In genomic region chr20:50190251-50191064, GRCh38 we compare ENCODE assay signal across 8 cellular contexts. TPM values are rescaled to one million over a fixed set of nuclear protein-coding genes. Genes with fewer than 3 reads are reported as not detected.
A peak's percentile ranks its signal among the peaks of the same experiment; 100 is the strongest.
DNase-seq lines count a peak whose midpoint lies in the region; ATAC-seq, FAIRE-seq and TF ChIP-seq lines count a peak whose summit lies in the region.

Gene CEBPB, plus strand, starts transcription at chr20:50190830. Its CDS starts 204 bp downstream, at chr20:50191034.

- H3K79me2 ChIP-seq in keratinocyte (ENCODE audit: control insufficient read depth, insufficient read depth, low read length) = peaks cover 27% of the 10 kb centered on the region

- DNase-seq in NCI-H2227 (lab: John Stamatoyannopoulos, UW; ENCODE audit: unreplicated experiment) = peak; percentile 88
- DNase-seq in activated CD4-positive, CD25-positive, alpha-beta regulatory T cell treated with anti-CD3 and anti-CD28 coated beads, Interleukin-2, amount 50 U/mL, for 16 hours (ENCODE audit: low read depth, low spot score) = peak; percentile 63
- DNase-seq in caudate nucleus (lab: John Stamatoyannopoulos, UW) = peak in 52 of 61 donors; percentile 30 to 89 (median 62)
- no peak for DNase-seq in keratinocyte (ENCODE audit: low read depth, low spot score)
- peak; percentile 90 for DNase-seq in stimulated activated CD4-positive, alpha-beta T cell treated with anti-CD3 and anti-CD28 coated beads, Interleukin-15, amount 100 ng/mL, for 24 hours

- peak within 1 kb of the TSS; percentile 93 for H3K27ac ChIP-seq in caudate nucleus (ENCODE audit: low read depth, low read length)
- peak within 1 kb of the TSS; percentile 90 for H3K27ac ChIP-seq in keratinocyte (ENCODE audit: control insufficient read depth, insufficient read depth, low read length)

- peak within 1 kb of the TSS; percentile 56 for H2AFZ ChIP-seq in keratinocyte (ENCODE audit: control insufficient read depth, low read length)

- H3K4me3 ChIP-seq in keratinocyte (ENCODE audit: control insufficient read depth in 2 of 3, extremely low read depth in 1 of 3, insufficient read depth in 2 of 3, low read depth in 1 of 3, low read length in 3 of 3) = peak within 1 kb of the TSS; percentile 78 to 94 (median 90)

- peak; percentile 37 for ATAC-seq in HG02870 (IDR thresholded peaks at IDR 0.05; ENCODE audit: unreplicated experiment)
- no peak for ATAC-seq in HG03565 (IDR thresholded peaks at IDR 0.05; ENCODE audit: unreplicated experiment)

- H3K4me1 ChIP-seq in keratinocyte (ENCODE audit: control insufficient read depth, extremely low read depth, insufficient read depth, low read length) = peaks cover 18% of the 10 kb centered on the region

- dilution Hi-C loops in keratinocyte (cut with MboI; ENCODE audit: extremely low pct_ligation_motif_present, low sequenced_read_pairs) = no loop called here

- peak within 1 kb of the TSS; percentile 98 for H3K9ac ChIP-seq in keratinocyte (ENCODE audit: control insufficient read depth, extremely low read depth, insufficient read depth, low read length)

- H3K27me3 ChIP-seq in keratinocyte (ENCODE audit: control insufficient read depth, extremely low read depth, insufficient read depth, low read length) = no peaks in the 10 kb centered on the region

- H3K4me2 ChIP-seq in keratinocyte (ENCODE audit: control insufficient read depth, extremely low read depth, insufficient read depth, low read depth, low read length) = peak within 1 kb of the TSS; percentile 87

- TF ChIP-seq CTCF in GM12872 (IDR thresholded peaks at IDR 0.05; ENCODE audit: insufficient read depth, low read depth, low read length) (peak; percentile 61), keratinocyte (optimal IDR thresholded peaks at IDR 0.05 in 1 of 3, IDR thresholded peaks at IDR 0.05 in 1 of 3, conservative IDR thresholded peaks at IDR 0.05 in 1 of 3; ENCODE audit: extremely low read depth in 1 of 3, insufficient read depth in 2 of 3, low read length in 3 of 3) (peak in 2 of 3 experiments; percentile 69 to 78)

- H3K9me3 ChIP-seq in keratinocyte (ENCODE audit: control insufficient read depth, low read depth, low read length) = no peaks in the 10 kb centered on the region

- no peaks in the 10 kb centered on the region for H3K9me1 ChIP-seq in keratinocyte (ENCODE audit: control insufficient read depth, extremely low read depth, insufficient read depth, low read length)

- H3K36me3 ChIP-seq in keratinocyte (ENCODE audit: control insufficient read depth in 2 of 2, extremely low read depth in 1 of 2, insufficient read depth in 2 of 2, low read length in 2 of 2) = peaks cover 2 to 18% of the 10 kb centered on the region in 2 experiments

- FAIRE-seq in keratinocyte (lab: Jason Lieb, UNC) = no peak

- peaks cover 26% of the 10 kb centered on the region for H4K20me1 ChIP-seq in keratinocyte (ENCODE audit: control insufficient read depth, extremely low read depth, insufficient read depth, low read length)

RNA-seq across cellular contexts. Expression of gene CEBPB, which starts in this region (rescaled TPM):
- polyA plus RNA-seq in keratinocyte = 11.2 to 23.1 TPM (median 15.8 TPM) in 3 replicates
- polyA plus RNA-seq in keratinocyte (2011; ENCODE audit: low read depth) = 29.3 TPM
- 8.5 and 17.2 TPM in 2 replicates for polyA plus RNA-seq in keratinocyte (2011; cell fraction: cytosol; rRNA removed)
- polyA plus RNA-seq in keratinocyte (2011; cell fraction: nucleus; rRNA removed) = 15.7 and 21.8 TPM in 2 replicates
- polyA plus RNA-seq in keratinocyte (2012; ENCODE audit: low replicate concordance) = 20.9 and 67.3 TPM in 2 replicates
- polyA minus RNA-seq in keratinocyte = 3.1 to 4.4 TPM (median 4.1 TPM) in 3 replicates
- polyA minus RNA-seq in keratinocyte (2011; cell fraction: cytosol; rRNA and poly(A)+ RNA removed) = 61.0 TPM
- polyA minus RNA-seq in keratinocyte (2011; cell fraction: nucleus; rRNA and poly(A)+ RNA removed) = 16.2 and 23.4 TPM in 2 replicates
